ENCODE assay signal across 15 cellular contexts in the genomic region with DNA sequence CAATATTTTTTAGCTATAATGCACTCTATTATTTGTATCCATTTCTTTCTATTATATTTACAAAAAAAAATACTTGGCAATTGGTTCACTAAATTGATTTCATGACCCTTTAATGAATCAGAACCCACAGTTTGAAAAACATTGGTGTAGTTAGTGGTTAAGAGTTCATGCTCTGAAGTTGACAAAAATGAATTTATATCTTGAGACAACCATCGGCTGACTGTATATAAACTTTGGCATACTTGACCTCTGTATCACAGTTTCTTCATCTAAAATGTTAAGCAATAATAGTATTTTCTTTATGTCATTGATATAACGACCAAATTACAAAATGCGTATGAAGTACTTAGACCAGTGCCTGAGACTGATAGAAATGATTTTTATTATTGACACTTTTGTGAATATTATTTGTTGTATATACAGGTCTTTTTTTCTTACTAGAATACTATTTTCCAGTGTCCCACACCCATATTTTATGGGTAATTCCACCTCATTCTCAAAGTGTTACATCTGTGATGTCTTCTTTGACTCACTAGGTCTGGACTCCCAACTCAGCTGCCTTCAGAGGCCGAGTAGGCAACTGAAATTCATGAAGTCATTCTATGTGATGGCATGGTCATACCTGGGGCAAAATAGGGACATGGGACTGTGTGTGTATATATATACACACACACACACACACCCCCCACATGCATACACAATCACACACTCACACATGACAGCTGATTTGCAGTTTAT.
"Had no signal": no experiment of that assay in that cellular context is flagged by ENCODE, and none has a peak within 500 bp of the region (broad histone marks: within the 10 kb centered on the region; RNA-seq: fewer than 3 reads in every experiment).

No MANE protein-coding gene starts in this region.

- H3K36me3 ChIP-seq: left lung had no signal

- H3K4me3 ChIP-seq: hepatocyte, left lung, skin epidermis had no signal

- H3K4me1 ChIP-seq: left lung had no signal

- H3K79me2 ChIP-seq: hepatocyte had no signal

- H3K9me3 ChIP-seq: left lung had no signal

- H3K27ac ChIP-seq: hepatocyte, left lung, skin epidermis had no signal

- DNase-seq: activated B cell treated with CpG ODN at 0.5 μM for 24 hours; activated CD4-positive, alpha-beta T cell treated with anti-CD3 and anti-CD28 coated beads for 48 hours; activated CD8-positive, alpha-beta T cell treated with anti-CD3 and anti-CD28 coated beads for 36 hours; activated gamma-delta T cell; activated T-cell treated with anti-CD3 and anti-CD28 coated beads, Interleukin-2, amount 50 U/mL, for 48 hours; effector memory CD4-positive, alpha-beta T cell; left lung; naive thymus-derived CD8-positive, alpha-beta T cell; retina; stimulated activated CD4-positive, alpha-beta T cell treated with anti-CD3 and anti-CD28 coated beads, Interleukin-4, amount 100 ng/mL, for 4 hours; stimulated activated CD8-positive, alpha-beta memory T cell treated with anti-CD3 and anti-CD28 coated beads, Interleukin-4, amount 100 ng/mL, for 48 hours; stimulated activated naive CD8-positive, alpha-beta T cell treated with anti-CD3 and anti-CD28 coated beads, Interleukin-15, Interleukin-2, amounts not matched to agents 100 U/mL and 50 U/mL, for 24 hours; T-helper 17 cell had no signal

- ATAC-seq: activated CD8-positive, alpha-beta T cell treated with anti-CD3 and anti-CD28 coated beads for 36 hours; left lung; naive thymus-derived CD8-positive, alpha-beta T cell; stimulated activated naive CD8-positive, alpha-beta T cell treated with anti-CD3 and anti-CD28 coated beads, Interleukin-15, Interleukin-2, amounts not matched to agents 100 U/mL and 50 U/mL, for 24 hours; T-helper 17 cell had no signal

- H3K27me3 ChIP-seq: hepatocyte, left lung had no signal

- H3K4me2 ChIP-seq: hepatocyte had no signal

- H2AFZ ChIP-seq: hepatocyte had no signal
